26 cellular contexts compared by ENCODE assay signal in genomic region chr16:77652399-77652798, GRCh38.
DNase-seq lines count a peak whose midpoint lies in the region; ATAC-seq and TF ChIP-seq lines count a peak whose summit lies in the region.
"Had no signal": no experiment of that assay in that cellular context is flagged by ENCODE, and none has a peak within 500 bp of the region (broad histone marks: within the 10 kb centered on the region; RNA-seq: fewer than 3 reads in every experiment).

No MANE protein-coding gene starts in this region.

- H3K9me3 ChIP-seq in breast epithelium (no peaks in the 10 kb centered on the region), mesenchymal stem cell (ENCODE audit: control insufficient read depth, low read length) (no peaks in the 10 kb centered on the region)
- H3K9me3 ChIP-seq: A549 had no signal

- 84% methylated on average over 2 of the region's 4 CpGs for WGBS in mesenchymal stem cell

- H3K27ac Mint-ChIP-seq in MCF 10A (ENCODE audit: low read depth, unreplicated experiment): no peak overlapping the region
- no peak overlapping the region for H3K27ac Mint-ChIP-seq in natural killer cell treated with Interleukin-12 subunit alpha and Interleukin-12 subunit beta and Interleukin-15 and Interleukin-18, amount 100 ng/mL, for 72 hours
- H3K27ac Mint-ChIP-seq: B cell; CD4-positive, CD25-positive, alpha-beta regulatory T cell; CD8-positive, alpha-beta memory T cell; HFFc6; IgD-negative memory B cell had no signal

- CTCF ChIA-PET in MCF 10A (lab: Yijun Ruan, JAX): no interaction called here

- H3K27me3 ChIP-seq in breast epithelium (no peaks in the 10 kb centered on the region), mesenchymal stem cell (ENCODE audit: control insufficient read depth in 1 of 2, insufficient read depth in 1 of 2, low read length in 2 of 2) (no peaks in the 10 kb centered on the region)
- H3K27me3 ChIP-seq: BLaER1 treated with 17β-estradiol and CSF1 and Interleukin-3, amounts not matched to agents 10 nM and 100 nM had no signal

- no peak overlapping the region for H2BK15ac ChIP-seq in mesenchymal stem cell (ENCODE audit: low read depth, poor library complexity, severe bottlenecking)

- no peak overlapping the region for H4K91ac ChIP-seq in mesenchymal stem cell (ENCODE audit: low read length)

- H3K79me1 ChIP-seq in mesenchymal stem cell (replicated peaks; ENCODE audit: low read length, poor library complexity, severe bottlenecking): no peaks in the 10 kb centered on the region

- H3K27ac ChIP-seq in breast epithelium: no peak overlapping the region
- H3K27ac ChIP-seq in mesenchymal stem cell (ENCODE audit: low read length, poor library complexity, severe bottlenecking): no peak overlapping the region
- H3K27ac ChIP-seq: 22Rv1; A549; BLaER1 treated with 17β-estradiol and CSF1 and Interleukin-3, amounts not matched to agents 10 nM and 100 nM had no signal

- H3K14ac ChIP-seq in mesenchymal stem cell (ENCODE audit: low read length in 2 of 2): no peak overlapping the region

- no peak overlapping the region for H2BK5ac ChIP-seq in mesenchymal stem cell (ENCODE audit: low read depth, low read length, poor library complexity, severe bottlenecking)

- H3K27me3 Mint-ChIP-seq in MCF 10A (ENCODE audit: insufficient read depth, unreplicated experiment): peaks cover 70% of the 10 kb centered on the region
- H3K27me3 Mint-ChIP-seq in natural killer cell treated with Interleukin-12 subunit alpha and Interleukin-12 subunit beta and Interleukin-15 and Interleukin-18, amount 100 ng/mL, for 72 hours: peaks cover 21 to 43% of the 10 kb centered on the region in 2 donors
- H3K27me3 Mint-ChIP-seq: CD4-positive, CD25-positive, alpha-beta regulatory T cell; IgD-negative memory B cell had no signal

- H3K18ac ChIP-seq in mesenchymal stem cell (ENCODE audit: low read depth in 1 of 2, low read length in 2 of 2): no peak overlapping the region

- H3K23ac ChIP-seq in mesenchymal stem cell (ENCODE audit: low read length in 2 of 2): no peak overlapping the region

- H3K9me3 Mint-ChIP-seq in MCF 10A (ENCODE audit: unreplicated experiment): no peaks in the 10 kb centered on the region
- H3K9me3 Mint-ChIP-seq in natural killer cell treated with Interleukin-12 subunit alpha and Interleukin-12 subunit beta and Interleukin-15 and Interleukin-18, amount 100 ng/mL, for 72 hours: no peaks in the 10 kb centered on the region

- H4K8ac ChIP-seq in mesenchymal stem cell (ENCODE audit: low read length): no peak overlapping the region

- ATAC-seq in GM21786 (IDR thresholded peaks at IDR 0.05; ENCODE audit: unreplicated experiment): no peak
- no peak for ATAC-seq in GM18861 (IDR thresholded peaks at IDR 0.05; ENCODE audit: unreplicated experiment)
- ATAC-seq in natural killer cell treated with Interleukin-12 subunit alpha and Interleukin-12 subunit beta and Interleukin-15 and Interleukin-18, amount 100 ng/mL, for 72 hours: no peak
- ATAC-seq: A549, GM12878, HCT116, HepG2 had no signal

- H3K4me3 ChIP-seq in breast epithelium: no peak overlapping the region
- no peak overlapping the region for H3K4me3 ChIP-seq in fibroblast of mammary gland (ENCODE audit: control insufficient read depth, low read depth, low read length)
- no peak overlapping the region for H3K4me3 ChIP-seq in mesenchymal stem cell (ENCODE audit: insufficient read depth in 1 of 2, low read depth in 1 of 2, low read length in 2 of 2)
- H3K4me3 ChIP-seq: A549; BLaER1 treated with 17β-estradiol and CSF1 and Interleukin-3, amounts not matched to agents 10 nM and 100 nM; GM12878 had no signal

- intact Hi-C loops in MCF 10A (cut with micrococcal nuclease): no loop called here
- intact Hi-C loops in breast epithelium (cut with DNase I; ENCODE audit: low total_unique reads): no loop called here

- peak overlapping the region; percentile 52 for H3K9ac ChIP-seq in mesenchymal stem cell (ENCODE audit: low read length)
- H3K9ac ChIP-seq: BLaER1 treated with 17β-estradiol and CSF1 and Interleukin-3, amounts not matched to agents 10 nM and 100 nM had no signal

- TF ChIP-seq POLR2A in breast epithelium (IDR thresholded peaks at IDR 0.05): no peak

- TF ChIP-seq CTCF in MCF 10A (IDR thresholded peaks at IDR 0.05; ENCODE audit: unreplicated experiment) (no peak), breast epithelium (IDR thresholded peaks at IDR 0.05) (no peak), fibroblast of mammary gland (conservative IDR thresholded peaks at IDR 0.05; ENCODE audit: control insufficient read depth, insufficient read depth, low read depth, low read length) (no peak)

- H3K4me1 Mint-ChIP-seq in MCF 10A (ENCODE audit: insufficient read depth, unreplicated experiment): no peaks in the 10 kb centered on the region
- no peaks in the 10 kb centered on the region for H3K4me1 Mint-ChIP-seq in natural killer cell treated with Interleukin-12 subunit alpha and Interleukin-12 subunit beta and Interleukin-15 and Interleukin-18, amount 100 ng/mL, for 72 hours (ENCODE audit: low read depth in 2 of 2)
- H3K4me1 Mint-ChIP-seq: B cell; CD4-positive, CD25-positive, alpha-beta regulatory T cell; CD8-positive, alpha-beta memory T cell; IgD-negative memory B cell had no signal

- BruUV-seq in MCF 10A (replicated peaks; lab: Mats Ljungman, UMichigan): no TSS peak

- no peak overlapping the region for H2BK12ac ChIP-seq in mesenchymal stem cell (ENCODE audit: low read length in 2 of 2)

- H2BK120ac ChIP-seq in mesenchymal stem cell (ENCODE audit: low read depth, low read length): no peak overlapping the region

- no peak overlapping the region for H3K4me3 Mint-ChIP-seq in MCF 10A (ENCODE audit: unreplicated experiment)
- H3K4me3 Mint-ChIP-seq in natural killer cell treated with Interleukin-12 subunit alpha and Interleukin-12 subunit beta and Interleukin-15 and Interleukin-18, amount 100 ng/mL, for 72 hours: no peak overlapping the region
- H3K4me3 Mint-ChIP-seq: B cell; CD4-positive, CD25-positive, alpha-beta regulatory T cell; CD8-positive, alpha-beta memory T cell; HFFc6; IgD-negative memory B cell had no signal

- no peak overlapping the region for H3K4ac ChIP-seq in mesenchymal stem cell (ENCODE audit: low read depth in 1 of 2, low read length in 2 of 2)

- H3K4me2 ChIP-seq in mesenchymal stem cell (ENCODE audit: low read length, poor library complexity, severe bottlenecking): no peak overlapping the region
- H3K4me2 ChIP-seq: A549; BLaER1 treated with 17β-estradiol and CSF1 and Interleukin-3, amounts not matched to agents 10 nM and 100 nM had no signal

- H2AK5ac ChIP-seq in mesenchymal stem cell (ENCODE audit: low read length, severe bottlenecking): no peak overlapping the region

- no peaks in the 10 kb centered on the region for H3K36me3 Mint-ChIP-seq in MCF 10A (ENCODE audit: insufficient read depth, unreplicated experiment)
- no peaks in the 10 kb centered on the region for H3K36me3 Mint-ChIP-seq in natural killer cell treated with Interleukin-12 subunit alpha and Interleukin-12 subunit beta and Interleukin-15 and Interleukin-18, amount 100 ng/mL, for 72 hours
- H3K36me3 Mint-ChIP-seq: CD4-positive, CD25-positive, alpha-beta regulatory T cell; CD8-positive, alpha-beta memory T cell; IgD-negative memory B cell had no signal

- no peak overlapping the region for H2AFZ ChIP-seq in mesenchymal stem cell (ENCODE audit: low read depth, low read length)

- peak; percentile 22 for DNase-seq in MCF 10A (ENCODE audit: unreplicated experiment)
- DNase-seq in breast epithelium (ENCODE audit: low spot score in 2 of 2): no peak
- DNase-seq in fibroblast of mammary gland (ENCODE audit: low read depth): peak; percentile 64
- no peak for DNase-seq in mesenchymal stem cell
- DNase-seq in natural killer cell treated with Interleukin-12 subunit alpha and Interleukin-12 subunit beta and Interleukin-15 and Interleukin-18, amount 100 ng/mL, for 72 hours (ENCODE audit: low spot score): no peak
- DNase-seq in medulla oblongata (ENCODE audit: extremely low spot score): no peak
- DNase-seq: CD4-positive, CD25-positive, alpha-beta regulatory T cell; CD8-positive, alpha-beta memory T cell; COR-L47; DMS 273 treated with DMSO at 0.1 percent for 48 hours; DMS53; DND-41; EL; GOT3; H7; HFFc6 had no signal

- no peaks in the 10 kb centered on the region for H3K36me3 ChIP-seq in breast epithelium
- no peaks in the 10 kb centered on the region for H3K36me3 ChIP-seq in mesenchymal stem cell (ENCODE audit: control insufficient read depth in 1 of 2, insufficient read depth in 2 of 2, low read depth in 1 of 2, low read length in 2 of 2)
- H3K36me3 ChIP-seq: BLaER1 treated with 17β-estradiol and CSF1 and Interleukin-3, amounts not matched to agents 10 nM and 100 nM had no signal

- POLR2A ChIA-PET in MCF 10A (lab: Yijun Ruan, JAX): no interaction called here

- H3K4me1 ChIP-seq in breast epithelium: no peaks in the 10 kb centered on the region
- H3K4me1 ChIP-seq in mesenchymal stem cell (ENCODE audit: control insufficient read depth, insufficient read depth, low read depth, low read length): no peaks in the 10 kb centered on the region
- H3K4me1 ChIP-seq: A549; BLaER1 treated with 17β-estradiol and CSF1 and Interleukin-3, amounts not matched to agents 10 nM and 100 nM had no signal

Comparison
In these comparisons a context has a peak if more than half of its experiments do, and no peak if none do; other contexts are left out.
1. DNase-seq: peak in MCF 10A (single experiment) and fibroblast of mammary gland (single experiment); none in breast epithelium (0 of 2), mesenchymal stem cell (single experiment), natural killer cell treated with Interleukin-12 subunit alpha and Interleukin-12 subunit beta and Interleukin-15 and Interleukin-18, amount 100 ng/mL, for 72 hours (single experiment) and medulla oblongata (single experiment).